Comparison of ENCODE assay signal across 13 cellular contexts in genomic region chr17:45246338-45246737, GRCh38. TPM values are rescaled to one million over a fixed set of nuclear protein-coding genes. Genes with fewer than 3 reads are reported as not detected.
A peak's percentile ranks its signal among the peaks of the same experiment; 100 is the strongest.
DNase-seq lines count a peak whose midpoint lies in the region; ATAC-seq, FAIRE-seq and TF ChIP-seq lines count a peak whose summit lies in the region.
"Had no signal": no experiment of that assay in that cellular context is flagged by ENCODE, and none has a peak within 500 bp of the region (broad histone marks: within the 10 kb centered on the region; RNA-seq: fewer than 3 reads in every experiment).

No MANE protein-coding gene starts in this region.

- H2AFZ ChIP-seq in GM23338: no peak overlapping the region

- no peak for DNase-seq in A549 (ENCODE audit: low read depth in 1 of 2, low spot score in 1 of 2)
- DNase-seq in GM23338 (ENCODE audit: low spot score): no peak
- DNase-seq in activated CD4-positive, alpha-beta memory T cell treated with anti-CD3 and anti-CD28 coated beads, Interleukin-2, amount 10 ng/mL, durations not matched to agents 7 days and 5 days: no peak
- no peak for DNase-seq in immature natural killer cell
- no peak for DNase-seq in HEK293T (ENCODE audit: extremely low spot score)
- DNase-seq in posterior cingulate gyrus: no peak
- no peak for DNase-seq in SW 1271 (lab: John Stamatoyannopoulos, UW)
- DNase-seq: cortex of kidney, Kasumi-1 had no signal

- peak overlapping the region; percentile 89 for H3K4me3 ChIP-seq in A549
- peak overlapping the region; percentile 96 for H3K4me3 ChIP-seq in GM23338

- H3K27me3 Mint-ChIP-seq in GM23338 (ENCODE audit: insufficient read depth, low read depth, poor library complexity) (peaks cover 21% of the 10 kb centered on the region), immature natural killer cell (ENCODE audit: low read depth in 3 of 3) (peaks cover 6 to 12% (median 10%) of the 10 kb centered on the region in 3 donors)
- no peaks in the 10 kb centered on the region for H3K27me3 Mint-ChIP-seq in activated CD4-positive, alpha-beta memory T cell treated with anti-CD3 and anti-CD28 coated beads, Interleukin-2, amount 10 ng/mL, durations not matched to agents 7 days and 5 days

- no peaks in the 10 kb centered on the region for H3K9me2 ChIP-seq in GM23338 (ENCODE audit: insufficient read depth)

- H3K36me3 Mint-ChIP-seq in GM23338 (ENCODE audit: low read depth): peaks cover 12% of the 10 kb centered on the region
- H3K36me3 Mint-ChIP-seq in activated CD4-positive, alpha-beta memory T cell treated with anti-CD3 and anti-CD28 coated beads, Interleukin-2, amount 10 ng/mL, durations not matched to agents 7 days and 5 days (ENCODE audit: low read depth): peaks cover 64% of the 10 kb centered on the region
- peaks cover 7 to 22% (median 9%) of the 10 kb centered on the region in 3 donors for H3K36me3 Mint-ChIP-seq in immature natural killer cell

- H3K27ac Mint-ChIP-seq in GM23338 (no peak overlapping the region), immature natural killer cell (peak overlapping the region; percentile 46 to 96 (median 92))
- peak overlapping the region; percentile 84 for H3K27ac Mint-ChIP-seq in activated CD4-positive, alpha-beta memory T cell treated with anti-CD3 and anti-CD28 coated beads, Interleukin-2, amount 10 ng/mL, durations not matched to agents 7 days and 5 days

- no peak for TF ChIP-seq EP300 in A549 (IDR thresholded peaks at IDR 0.05)

- H3K36me3 ChIP-seq in GM23338 (ENCODE audit: insufficient read depth): no peaks in the 10 kb centered on the region

- intact Hi-C loops in posterior cingulate gyrus (cut with DNase I): no loop called here

- no peak for TF ChIP-seq CTCF in A549 (IDR thresholded peaks at IDR 0.05)
- no peak for TF ChIP-seq CTCF in GM23338 (conservative IDR thresholded peaks at IDR 0.05; ENCODE audit: low read depth in 2 of 2)

- peaks cover 3% of the 10 kb centered on the region; the same call in 1 of the 2 replicates for H3K79me2 ChIP-seq in GM23338 (replicated peaks; ENCODE audit: insufficient read depth)

- CTCF ChIA-PET in A549 (lab: Yijun Ruan, JAX) (interaction anchor here (0.6 to 35.1 kb wide), 22 partner anchors 11 to 692 kb away, joined by 3 to 1378 read pairs (median 6); partner anchors contain the start of genes ACBD4 and FMNL1), HEK293T (lab: Yijun Ruan, JAX) (interaction anchor here (1.1 to 3.5 kb wide), 3 partner anchors 11 to 25 kb away, joined by 3 to 15 read pairs (median 5); no protein-coding TSS in a partner anchor)
- CTCF ChIA-PET in activated CD4-positive, alpha-beta memory T cell treated with anti-CD3 and anti-CD28 coated beads, Interleukin-2, amount 10 ng/mL, durations not matched to agents 7 days and 5 days (lab: Charles Lee): interaction anchor here (0.5 to 3.8 kb wide), 7 partner anchors 10 to 164 kb away, joined by 3 to 34 read pairs (median 8); partner anchors contain the start of gene MAP3K14

- no peaks in the 10 kb centered on the region for H4K20me1 ChIP-seq in GM23338 (replicated peaks; ENCODE audit: insufficient read depth)

- no peaks in the 10 kb centered on the region for H3K27me3 ChIP-seq in GM23338 (ENCODE audit: insufficient read depth)

- TF ChIP-seq POLR2A in A549 (IDR thresholded peaks at IDR 0.05; ENCODE audit: low read length): no peak

- FAIRE-seq in A549 (lab: Jason Lieb, UNC): no peak
- FAIRE-seq: islet of Langerhans had no signal

- no peaks in the 10 kb centered on the region for H3K9me3 Mint-ChIP-seq in GM23338
- H3K9me3 Mint-ChIP-seq in activated CD4-positive, alpha-beta memory T cell treated with anti-CD3 and anti-CD28 coated beads, Interleukin-2, amount 10 ng/mL, durations not matched to agents 7 days and 5 days: no peaks in the 10 kb centered on the region
- no peaks in the 10 kb centered on the region for H3K9me3 Mint-ChIP-seq in immature natural killer cell

- H3K4me3 Mint-ChIP-seq in GM23338 (peak overlapping the region; percentile 79), immature natural killer cell (peak overlapping the region in 4 of 5 donors; percentile 57 to 84 (median 67))
- H3K4me3 Mint-ChIP-seq in activated CD4-positive, alpha-beta memory T cell treated with anti-CD3 and anti-CD28 coated beads, Interleukin-2, amount 10 ng/mL, durations not matched to agents 7 days and 5 days: peak overlapping the region; percentile 87

- peaks cover 27% of the 10 kb centered on the region for H3K4me1 Mint-ChIP-seq in GM23338
- H3K4me1 Mint-ChIP-seq in activated CD4-positive, alpha-beta memory T cell treated with anti-CD3 and anti-CD28 coated beads, Interleukin-2, amount 10 ng/mL, durations not matched to agents 7 days and 5 days: peaks cover 61% of the 10 kb centered on the region
- peaks cover 33 to 38% of the 10 kb centered on the region in 2 donors for H3K4me1 Mint-ChIP-seq in immature natural killer cell

- H3F3A ChIP-seq in GM23338 (replicated peaks; ENCODE audit: low read depth): peaks cover 23% of the 10 kb centered on the region

- peak overlapping the region; percentile 98 for H3K4me2 ChIP-seq in A549
- H3K4me2 ChIP-seq in GM23338: peak overlapping the region; percentile 99

- ATAC-seq in A549 (no peak), GM23338 (no peak), HG03196 (IDR thresholded peaks at IDR 0.05; ENCODE audit: unreplicated experiment) (no peak)

- POLR2A ChIA-PET in A549 (lab: Yijun Ruan, JAX): interaction anchor here (0.6 to 2.2 kb wide), 4 partner anchors 12 to 365 kb away, joined by 3 to 6 read pairs (median 4); no protein-coding TSS in a partner anchor
- POLR2A ChIA-PET in activated CD4-positive, alpha-beta memory T cell treated with anti-CD3 and anti-CD28 coated beads, Interleukin-2, amount 10 ng/mL, durations not matched to agents 7 days and 5 days (lab: Charles Lee): interaction anchor here (1.1 to 27.5 kb wide), 3 partner anchors 11 to 98 kb away, joined by 4 to 528 read pairs (median 25); partner anchors contain the start of genes FMNL1 and HEXIM1
- POLR2A ChIA-PET in HEK293T (lab: Yijun Ruan, JAX): interaction anchor here (1.5 to 2.5 kb wide), 3 partner anchors 9 to 18 kb away, joined by 4 to 13 read pairs (median 4); no protein-coding TSS in a partner anchor

- TF ChIP-seq RAD21 in A549 (conservative IDR thresholded peaks at IDR 0.05 in 1 of 2, IDR thresholded peaks at IDR 0.05 in 1 of 2): no peak

- H3K27ac ChIP-seq in A549 (peak overlapping the region; percentile 93 to 96), GM23338 (ENCODE audit: low read depth) (no peak overlapping the region)

- H3K4me1 ChIP-seq in A549: peaks cover 42% of the 10 kb centered on the region
- peaks cover 18% of the 10 kb centered on the region for H3K4me1 ChIP-seq in GM23338 (ENCODE audit: insufficient read depth)

- 90% methylated on average over 8 of the region's 8 CpGs for WGBS in A549 (ENCODE audit: missing lambda C conversion rate)

- no peaks in the 10 kb centered on the region for H3K9me3 ChIP-seq in A549
- H3K9me3 ChIP-seq: spleen had no signal

TF ChIP-seq in A549, 52 proteins besides CTCF, POLR2A, EP300 and RAD21 (continues in another document):
- no peak for TF ChIP-seq USF2 (IDR thresholded peaks at IDR 0.05)

TF ChIP-seq in GM23338, 12 proteins besides CTCF, POLR2A, EP300 and RAD21 (continues in another document):
- no peak for TF ChIP-seq STAT1 (IDR thresholded peaks at IDR 0.05; ENCODE audit: unreplicated experiment)
- no peak for TF ChIP-seq CREB1 (CRISPR knock-in tag; IDR thresholded peaks at IDR 0.05; ENCODE audit: low read depth)
- no peak for TF ChIP-seq POLR2AphosphoS5 (IDR thresholded peaks at IDR 0.05; ENCODE audit: low read depth)

TF ChIP-seq in HEK293T, 16 proteins besides CTCF, POLR2A, EP300 and RAD21:
- TF ChIP-seq NFRKB (IDR thresholded peaks at IDR 0.05): no peak
- TF ChIP-seq TARDBP (IDR thresholded peaks at IDR 0.05): no peak
- TF ChIP-seq HDGF (IDR thresholded peaks at IDR 0.05; ENCODE audit: borderline replicate concordance): no peak
- TF ChIP-seq SP1 (IDR thresholded peaks at IDR 0.05): no peak
- no peak for TF ChIP-seq BHLHE40 (IDR thresholded peaks at IDR 0.05; ENCODE audit: borderline replicate concordance)
- TF ChIP-seq ARNT (IDR thresholded peaks at IDR 0.05): no peak
- no peak for TF ChIP-seq CTBP1 (IDR thresholded peaks at IDR 0.05; ENCODE audit: borderline replicate concordance)
- no peak for TF ChIP-seq ELF4 (IDR thresholded peaks at IDR 0.05)
- no peak for TF ChIP-seq ZNF384 (IDR thresholded peaks at IDR 0.05)
- TF ChIP-seq L3MBTL2 (conservative IDR thresholded peaks at IDR 0.05): no peak
- TF ChIP-seq FOXA1 (IDR thresholded peaks at IDR 0.05): no peak
- TF ChIP-seq LEF1 (IDR thresholded peaks at IDR 0.05; ENCODE audit: borderline replicate concordance): no peak

RNA-seq across cellular contexts. Expression of gene SPATA32, which starts 15.6 kb away (rescaled TPM):
- polyA plus RNA-seq in A549 (2011; rRNA removed): 0.05 and 0.08 TPM in 2 replicates
- polyA plus RNA-seq in A549 (2012; cell fraction: cytosol; rRNA removed): 0.09 and 0.16 TPM in 2 replicates
- polyA plus RNA-seq in A549 (2012; cell fraction: nucleus; rRNA removed): 0.40 and 0.54 TPM in 2 replicates
- 0.09 to 0.25 TPM (median 0.21 TPM) in 3 replicates for polyA plus RNA-seq in A549 (2017; fragmentation: RNase III; extraction: RNeasy Plus Mini Kit Qiagen cat#74134 plus additional on column Dnase treatment)
- polyA minus RNA-seq in A549 (2011; rRNA and poly(A)+ RNA removed): not detected in 2 replicates
- total RNA-seq in GM23338 (2014; rRNA removed; shearing (Covaris generic)): not detected in 2 replicates
- 0.23 TPM in 1 of 2 replicates, not detected in the other for polyA plus RNA-seq in GM23338 (2016; fragmentation: Nextera tagmentation; extraction: Ambion mirVana)
- under 1 TPM; 0.20 to 0.23 TPM for total RNA-seq in activated CD4-positive, alpha-beta memory T cell treated with anti-CD3 and anti-CD28 coated beads, Interleukin-2, amount 10 ng/mL, durations not matched to agents 7 days and 5 days
- under 1 TPM in 1 of 3 donors, not detected in 2; 0.16 TPM for polyA plus RNA-seq in immature natural killer cell
- total RNA-seq: subcutaneous adipose tissue had no signal

RNA-seq across cellular contexts. Expression of gene FMNL1, which starts 24.7 kb away (rescaled TPM):
- 8.6 and 17.5 TPM in 2 replicates for polyA plus RNA-seq in A549 (2011; rRNA removed)
- 40.3 and 42.8 TPM in 2 replicates for polyA plus RNA-seq in A549 (2012; cell fraction: cytosol; rRNA removed)
- polyA plus RNA-seq in A549 (2012; cell fraction: nucleus; rRNA removed): 91.1 and 105 TPM in 2 replicates
- polyA plus RNA-seq in A549 (2017; fragmentation: RNase III; extraction: RNeasy Plus Mini Kit Qiagen cat#74134 plus additional on column Dnase treatment): 43.9 to 47.9 TPM (median 44.0 TPM) in 3 replicates
- polyA minus RNA-seq in A549 (2011; rRNA and poly(A)+ RNA removed): 29.7 and 46.8 TPM in 2 replicates
- total RNA-seq in GM23338 (2014; rRNA removed; shearing (Covaris generic)): 9.3 and 23.1 TPM in 2 replicates
- polyA plus RNA-seq in GM23338 (2016; fragmentation: Nextera tagmentation; extraction: Ambion mirVana): 5.6 and 6.6 TPM in 2 replicates
- 100 to 1,000 TPM; 465 to 477 TPM for total RNA-seq in activated CD4-positive, alpha-beta memory T cell treated with anti-CD3 and anti-CD28 coated beads, Interleukin-2, amount 10 ng/mL, durations not matched to agents 7 days and 5 days
- 10 to 100 TPM; 17.6 to 66.7 (median 25.3) TPM for polyA plus RNA-seq in immature natural killer cell
